ENCODE assay signal across 8 cellular contexts in the genomic region with DNA sequence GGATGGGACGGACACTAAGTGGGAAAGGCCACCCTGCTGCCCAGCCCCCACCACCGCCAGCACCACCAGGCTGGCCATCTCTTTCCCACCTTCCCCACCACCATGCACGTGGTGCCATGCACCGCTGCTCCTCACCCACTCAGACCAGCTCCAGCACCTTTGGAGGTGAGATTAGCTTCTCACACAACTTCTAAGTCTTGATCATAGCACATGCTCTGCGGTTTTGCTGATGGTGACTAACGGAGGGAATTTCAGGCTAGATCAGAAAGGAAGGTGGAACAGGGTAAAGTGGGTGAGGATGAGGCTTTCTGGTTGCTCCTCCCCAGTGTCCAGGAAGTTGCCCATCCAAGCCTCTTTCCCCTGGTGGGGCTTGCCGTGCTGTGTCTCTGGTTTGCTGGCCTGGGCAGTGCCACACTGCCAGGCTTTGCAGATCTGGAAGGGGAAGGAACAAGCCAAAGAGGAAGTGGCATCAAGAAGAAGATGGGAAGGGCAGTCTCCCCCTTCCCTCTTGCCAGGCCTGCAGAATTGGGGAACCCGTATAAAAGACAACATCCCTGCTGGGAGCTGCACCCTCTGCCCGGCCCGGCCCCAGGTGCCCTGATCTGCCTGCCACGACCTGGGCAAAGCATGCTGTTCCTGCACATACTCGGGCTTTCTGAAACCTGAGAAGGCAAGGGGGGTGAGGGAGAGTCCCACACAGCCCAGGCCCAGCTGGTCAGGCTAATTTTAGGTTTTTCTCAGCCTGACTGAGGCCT. TPM values are rescaled to one million over a fixed set of nuclear protein-coding genes. Genes with fewer than 3 reads are reported as not detected.
DNase-seq lines count a peak whose midpoint lies in the region; ATAC-seq and TF ChIP-seq lines count a peak whose summit lies in the region.

No MANE protein-coding gene starts in this region.

- in situ Hi-C loops in GM13976 (cut with MboI; ENCODE audit: low sequenced_read_pairs, unreplicated experiment) = no loop called here

- no peaks in the 10 kb centered on the region for H3K27me3 Mint-ChIP-seq in activated CD4-positive, alpha-beta T cell treated with anti-CD3 and anti-CD28 coated beads, Interleukin-2, amount 10 ng/mL, durations not matched to agents 7 days and 5 days
- peaks cover 4% of the 10 kb centered on the region for H3K27me3 Mint-ChIP-seq in glutamatergic neuron (ENCODE audit: unreplicated experiment)

- peaks cover 3% of the 10 kb centered on the region for H3K36me3 Mint-ChIP-seq in activated CD4-positive, alpha-beta T cell treated with anti-CD3 and anti-CD28 coated beads, Interleukin-2, amount 10 ng/mL, durations not matched to agents 7 days and 5 days (ENCODE audit: low read depth)
- no peaks in the 10 kb centered on the region for H3K36me3 Mint-ChIP-seq in glutamatergic neuron (ENCODE audit: unreplicated experiment)

- peak overlapping the region; percentile 74 for H3K27ac Mint-ChIP-seq in activated CD4-positive, alpha-beta T cell treated with anti-CD3 and anti-CD28 coated beads, Interleukin-2, amount 10 ng/mL, durations not matched to agents 7 days and 5 days
- H3K27ac Mint-ChIP-seq in glutamatergic neuron (ENCODE audit: unreplicated experiment) = no peak overlapping the region

- DNase-seq in GM13976 (ENCODE audit: low spot score) = peak; percentile 75
- DNase-seq in activated CD4-positive, alpha-beta T cell treated with anti-CD3 and anti-CD28 coated beads, Interleukin-2, amount 10 ng/mL, durations not matched to agents 7 days and 5 days = no peak
- peak; percentile 49 for DNase-seq in iPS-NIHi11 (ENCODE audit: low spot score)
- no peak for DNase-seq in NCI-H345 treated with DMSO at 0.1 percent for 48 hours (lab: John Stamatoyannopoulos, UW; ENCODE audit: unreplicated experiment)
- no peak for DNase-seq in glutamatergic neuron
- DNase-seq in NCI-H2227 (lab: John Stamatoyannopoulos, UW; ENCODE audit: unreplicated experiment) = no peak

- H3K4me1 Mint-ChIP-seq in activated CD4-positive, alpha-beta T cell treated with anti-CD3 and anti-CD28 coated beads, Interleukin-2, amount 10 ng/mL, durations not matched to agents 7 days and 5 days = peaks cover 76% of the 10 kb centered on the region
- peaks cover 13% of the 10 kb centered on the region for H3K4me1 Mint-ChIP-seq in glutamatergic neuron (ENCODE audit: low read depth, unreplicated experiment)

- ATAC-seq in GM21367 (IDR thresholded peaks at IDR 0.05; ENCODE audit: unreplicated experiment) (peak; percentile 39), HG03521 (IDR thresholded peaks at IDR 0.05; ENCODE audit: unreplicated experiment) (peak; percentile 55)

- no peak overlapping the region for H3K4me3 Mint-ChIP-seq in activated CD4-positive, alpha-beta T cell treated with anti-CD3 and anti-CD28 coated beads, Interleukin-2, amount 10 ng/mL, durations not matched to agents 7 days and 5 days
- H3K4me3 Mint-ChIP-seq in glutamatergic neuron (ENCODE audit: unreplicated experiment) = no peak overlapping the region

- CTCF ChIA-PET in activated CD4-positive, alpha-beta T cell treated with anti-CD3 and anti-CD28 coated beads, Interleukin-2, amount 10 ng/mL, durations not matched to agents 7 days and 5 days (lab: Charles Lee) = interaction anchor here (1.0 to 3.9 kb wide), 8 partner anchors 8 to 506 kb away, joined by 3 to 16 read pairs (median 4); no protein-coding TSS in a partner anchor

- H3K9me3 Mint-ChIP-seq in activated CD4-positive, alpha-beta T cell treated with anti-CD3 and anti-CD28 coated beads, Interleukin-2, amount 10 ng/mL, durations not matched to agents 7 days and 5 days = peaks cover 3% of the 10 kb centered on the region
- peaks cover 2% of the 10 kb centered on the region for H3K9me3 Mint-ChIP-seq in glutamatergic neuron (ENCODE audit: unreplicated experiment)

- TF ChIP-seq CTCF in GM13976 (IDR thresholded peaks at IDR 0.05; ENCODE audit: borderline replicate concordance, control extremely low read depth, extremely low read depth, insufficient read depth, missing control alignments) = no peak
- no peak for TF ChIP-seq CTCF in glutamatergic neuron (IDR thresholded peaks at IDR 0.05; ENCODE audit: partially characterized antibody, unreplicated experiment)

- POLR2A ChIA-PET in activated CD4-positive, alpha-beta T cell treated with anti-CD3 and anti-CD28 coated beads, Interleukin-2, amount 10 ng/mL, durations not matched to agents 7 days and 5 days (lab: Charles Lee) = no interaction called here

RNA-seq across cellular contexts. Expression of gene CAB39, which starts 44.3 kb away (rescaled TPM):
- 100 to 1,000 TPM; 135 to 154 TPM for total RNA-seq in activated CD4-positive, alpha-beta T cell treated with anti-CD3 and anti-CD28 coated beads, Interleukin-2, amount 10 ng/mL, durations not matched to agents 7 days and 5 days
- 60.3 TPM for total RNA-seq in glutamatergic neuron (ENCODE audit: unreplicated experiment)

Comparison
In these comparisons a context has a peak if more than half of its experiments do, and no peak if none do; other contexts are left out.
1. DNase-seq: peak in GM13976 (single experiment) and iPS-NIHi11 (single experiment); none in activated CD4-positive, alpha-beta T cell treated with anti-CD3 and anti-CD28 coated beads, Interleukin-2, amount 10 ng/mL, durations not matched to agents 7 days and 5 days (single experiment), NCI-H345 treated with DMSO at 0.1 percent for 48 hours (single experiment), glutamatergic neuron (single experiment) and NCI-H2227 (single experiment).